In genomic region chr11:123406441-123407123, GRCh38 we compare ENCODE assay signal across 13 cellular contexts. TPM values are rescaled to one million over a fixed set of nuclear protein-coding genes. Genes with fewer than 3 reads are reported as not detected.
DNase-seq lines count a peak whose midpoint lies in the region; ATAC-seq and TF ChIP-seq lines count a peak whose summit lies in the region.
"Had no signal": no experiment of that assay in that cellular context is flagged by ENCODE, and none has a peak within 500 bp of the region (broad histone marks: within the 10 kb centered on the region; RNA-seq: fewer than 3 reads in every experiment).

No MANE protein-coding gene starts in this region.

- peak overlapping the region; percentile 57 for H3K27ac Mint-ChIP-seq in T-helper 2 cell treated with Interferon-gamma antibody and Interleukin-4, amounts not matched to agents 5 μg/mL and 100 μg/mL, for 36 hours
- no peak overlapping the region for H3K27ac Mint-ChIP-seq in GM23338
- H3K27ac Mint-ChIP-seq: memory B cell, type B pancreatic cell had no signal

- no peaks in the 10 kb centered on the region for H3K27me3 Mint-ChIP-seq in T-helper 2 cell treated with Interferon-gamma antibody and Interleukin-4, amounts not matched to agents 5 μg/mL and 100 μg/mL, for 36 hours (ENCODE audit: low read depth)
- peaks cover 11% of the 10 kb centered on the region for H3K27me3 Mint-ChIP-seq in GM23338 (ENCODE audit: insufficient read depth, low read depth, poor library complexity)

- no peaks in the 10 kb centered on the region for H3F3A ChIP-seq in GM23338 (replicated peaks; ENCODE audit: low read depth)

- no peak for TF ChIP-seq CTCF in GM23338 (conservative IDR thresholded peaks at IDR 0.05; ENCODE audit: low read depth in 2 of 2)

- H3K27me3 ChIP-seq in GM23338 (ENCODE audit: insufficient read depth), result no peaks in the 10 kb centered on the region
- H3K27me3 ChIP-seq: adrenal gland, colonic mucosa had no signal

- H3K79me2 ChIP-seq in GM23338 (replicated peaks; ENCODE audit: insufficient read depth), result no peaks in the 10 kb centered on the region

- H3K9me3 Mint-ChIP-seq in T-helper 2 cell treated with Interferon-gamma antibody and Interleukin-4, amounts not matched to agents 5 μg/mL and 100 μg/mL, for 36 hours, result no peaks in the 10 kb centered on the region
- H3K9me3 Mint-ChIP-seq in GM23338, result no peaks in the 10 kb centered on the region
- H3K9me3 Mint-ChIP-seq: CD8-positive, alpha-beta memory T cell; memory B cell; type B pancreatic cell had no signal

- H2AFZ ChIP-seq in GM23338, result no peak overlapping the region

- H3K4me2 ChIP-seq in GM23338, result no peak overlapping the region

- no peak for DNase-seq in T-helper 2 cell treated with Interferon-gamma antibody and Interleukin-4, amounts not matched to agents 5 μg/mL and 100 μg/mL, for 36 hours (ENCODE audit: low spot score)
- no peak for DNase-seq in A172 (ENCODE audit: low spot score)
- no peak for DNase-seq in GM23338 (ENCODE audit: low spot score)
- DNase-seq in HK-2 (ENCODE audit: unreplicated experiment), result no peak

- H3K9me2 ChIP-seq in GM23338 (ENCODE audit: insufficient read depth), result no peaks in the 10 kb centered on the region

- H3K27ac ChIP-seq in GM23338 (ENCODE audit: low read depth), result no peak overlapping the region
- H3K27ac ChIP-seq: colonic mucosa had no signal

- H3K4me1 ChIP-seq in GM23338 (ENCODE audit: insufficient read depth), result peaks cover 5% of the 10 kb centered on the region; the same call in 1 of the 2 replicates

- H4K20me1 ChIP-seq in GM23338 (replicated peaks; ENCODE audit: insufficient read depth), result no peaks in the 10 kb centered on the region

- H3K4me3 ChIP-seq in GM23338, result no peak overlapping the region
- H3K4me3 ChIP-seq: adrenal gland, colonic mucosa had no signal

- H3K36me3 Mint-ChIP-seq in T-helper 2 cell treated with Interferon-gamma antibody and Interleukin-4, amounts not matched to agents 5 μg/mL and 100 μg/mL, for 36 hours (ENCODE audit: low read depth), result no peaks in the 10 kb centered on the region
- H3K36me3 Mint-ChIP-seq in GM23338 (ENCODE audit: low read depth), result no peaks in the 10 kb centered on the region
- H3K36me3 Mint-ChIP-seq: CD8-positive, alpha-beta memory T cell; memory B cell; type B pancreatic cell had no signal

- no peaks in the 10 kb centered on the region for H3K36me3 ChIP-seq in GM23338 (ENCODE audit: insufficient read depth)
- H3K36me3 ChIP-seq: adrenal gland, colonic mucosa had no signal

- ATAC-seq in GM18867 (IDR thresholded peaks at IDR 0.05; ENCODE audit: unreplicated experiment), result peak; percentile 66
- peak; percentile 64 for ATAC-seq in GM19395 (IDR thresholded peaks at IDR 0.05; ENCODE audit: unreplicated experiment)
- ATAC-seq in HG02885 (IDR thresholded peaks at IDR 0.05; ENCODE audit: poor library complexity, unreplicated experiment), result peak; percentile 51
- ATAC-seq in GM23338, result no peak
- ATAC-seq in GM18519 (IDR thresholded peaks at IDR 0.05; ENCODE audit: low FRiP score, unreplicated experiment), result no peak

- H3K4me1 Mint-ChIP-seq in T-helper 2 cell treated with Interferon-gamma antibody and Interleukin-4, amounts not matched to agents 5 μg/mL and 100 μg/mL, for 36 hours (ENCODE audit: low read depth), result peaks cover 38% of the 10 kb centered on the region
- peaks cover 32% of the 10 kb centered on the region for H3K4me1 Mint-ChIP-seq in GM23338
- H3K4me1 Mint-ChIP-seq: memory B cell had no signal

- peak overlapping the region; percentile 78 for H3K4me3 Mint-ChIP-seq in T-helper 2 cell treated with Interferon-gamma antibody and Interleukin-4, amounts not matched to agents 5 μg/mL and 100 μg/mL, for 36 hours
- no peak overlapping the region for H3K4me3 Mint-ChIP-seq in GM23338
- H3K4me3 Mint-ChIP-seq: memory B cell, type B pancreatic cell had no signal

TF ChIP-seq in GM23338, 12 proteins besides CTCF, POLR2A, EP300 and RAD21 (continues in another document):
- TF ChIP-seq POLR2AphosphoS5 (IDR thresholded peaks at IDR 0.05; ENCODE audit: low read depth) (no peak), ETS1 (IDR thresholded peaks at IDR 0.05) (no peak), REST (IDR thresholded peaks at IDR 0.05; ENCODE audit: unreplicated experiment) (no peak), NANOG (IDR thresholded peaks at IDR 0.05; ENCODE audit: borderline replicate concordance) (no peak)

RNA-seq across cellular contexts. Expression of gene GRAMD1B, which starts 23.5 kb away (rescaled TPM):
- total RNA-seq in A172 (2014; rRNA removed; shearing (Covaris generic)), result 4.6 and 6.5 TPM in 2 replicates
- total RNA-seq in GM23338 (2014; rRNA removed; shearing (Covaris generic)), result 20.0 and 24.3 TPM in 2 replicates
- polyA plus RNA-seq in GM23338 (2016; fragmentation: Nextera tagmentation; extraction: Ambion mirVana), result 3.7 and 4.6 TPM in 2 replicates

Comparison
In these comparisons a context has a peak if more than half of its experiments do, and no peak if none do; other contexts are left out.
1. ATAC-seq: peak in GM18867 (single experiment), GM19395 (single experiment) and HG02885 (single experiment); none in GM23338 (single experiment) and GM18519 (single experiment).